18 cellular contexts compared by ENCODE assay signal in genomic region chr1:7409278-7409677, GRCh38.
DNase-seq lines count a peak whose midpoint lies in the region; ATAC-seq, FAIRE-seq and TF ChIP-seq lines count a peak whose summit lies in the region.
"Had no signal": no experiment of that assay in that cellular context is flagged by ENCODE, and none has a peak within 500 bp of the region (broad histone marks: within the 10 kb centered on the region; RNA-seq: fewer than 3 reads in every experiment).

No MANE protein-coding gene starts in this region.

- H2AFZ ChIP-seq in hepatocyte: no peak overlapping the region

- DNase-seq in A549 (ENCODE audit: low read depth in 1 of 2, low spot score in 1 of 2): no peak
- DNase-seq in H7: peak; percentile 25
- DNase-seq in hepatocyte (ENCODE audit: low spot score): peak; percentile 43
- peak; percentile 56 for DNase-seq in sigmoid colon
- DNase-seq in OCI-M1 (lab: John Stamatoyannopoulos, UW): no peak
- DNase-seq: activated CD4-positive, alpha-beta T cell treated with anti-CD3 and anti-CD28 coated beads for 1 hour; activated naive CD4-positive, alpha-beta T cell treated with anti-CD3 and anti-CD28 coated beads for 36 hours; glutamatergic neuron; KG1; NCI-H187; NCI-H2227 treated with DMSO at 0.1 percent for 48 hours; stimulated activated CD4-positive, alpha-beta T cell treated with anti-CD3 and anti-CD28 coated beads, Interleukin-4, amount 100 ng/mL, for 1 hour; T-helper 9 cell had no signal

- TF ChIP-seq RAD21 in A549 (conservative IDR thresholded peaks at IDR 0.05 in 1 of 2, IDR thresholded peaks at IDR 0.05 in 1 of 2): no peak

- H4K20me1 ChIP-seq in hepatocyte (ENCODE audit: insufficient read depth, poor library complexity, severe bottlenecking): no peaks in the 10 kb centered on the region

- H3K9me2 ChIP-seq in hepatocyte (replicated peaks; ENCODE audit: insufficient read depth): no peaks in the 10 kb centered on the region

- H3K4me1 ChIP-seq in A549 (peaks cover 9% of the 10 kb centered on the region; the same call in 1 of the 3 replicates), hepatocyte (ENCODE audit: insufficient read depth) (no peaks in the 10 kb centered on the region), sigmoid colon (no peaks in the 10 kb centered on the region)

- ATAC-seq in A549 (no peak), esophagus mucosa (no peak), GM18517 (IDR thresholded peaks at IDR 0.05; ENCODE audit: unreplicated experiment) (no peak)
- ATAC-seq: CD8-positive, alpha-beta T cell; Panc1 had no signal

- H3K36me3 ChIP-seq in H7 (replicated peaks; ENCODE audit: control insufficient read depth, insufficient read depth, low read length) (no peaks in the 10 kb centered on the region), hepatocyte (replicated peaks; ENCODE audit: insufficient read depth, low read depth) (no peaks in the 10 kb centered on the region), sigmoid colon (no peaks in the 10 kb centered on the region)

- peak overlapping the region; percentile 40 to 100; a peak in 5 of 6 replicates for H3K27ac ChIP-seq in A549
- H3K27ac ChIP-seq in hepatocyte: no peak overlapping the region
- no peak overlapping the region for H3K27ac ChIP-seq in sigmoid colon
- H3K27ac ChIP-seq: skin epidermis had no signal

- CTCF ChIA-PET in A549 (lab: Yijun Ruan, JAX): interaction anchor here (1.3 to 1.7 kb wide), 3 partner anchors 9 to 65 kb away, joined by 3 to 5 read pairs (median 4); no protein-coding TSS in a partner anchor

- POLR2A ChIA-PET in A549 (lab: Yijun Ruan, JAX): no interaction called here

- TF ChIP-seq POLR2A in A549 (IDR thresholded peaks at IDR 0.05; ENCODE audit: low read length): no peak
- TF ChIP-seq POLR2A in sigmoid colon (IDR thresholded peaks at IDR 0.05): no peak

- FAIRE-seq in A549 (lab: Jason Lieb, UNC): no peak

- no peak for TF ChIP-seq CTCF in A549 (IDR thresholded peaks at IDR 0.05)
- no peak for TF ChIP-seq CTCF in hepatocyte (IDR thresholded peaks at IDR 0.05; ENCODE audit: poor library complexity)
- no peak for TF ChIP-seq CTCF in sigmoid colon (IDR thresholded peaks at IDR 0.05)

- 98% methylated on average over 5 of the region's 8 CpGs for WGBS in A549 (ENCODE audit: missing lambda C conversion rate)
- WGBS in hepatocyte (ENCODE audit: low lambda C conversion rate, missing lambda C conversion rate): 89% methylated on average over 8 of the region's 8 CpGs
- WGBS in sigmoid colon, 2 donors: 52 to 81% methylated on average over 8 of the region's 8 CpGs

- intact Hi-C loops in sigmoid colon (cut with DNase I): no loop called here

- TF ChIP-seq EP300 in A549 (IDR thresholded peaks at IDR 0.05) (no peak), sigmoid colon (IDR thresholded peaks at IDR 0.05) (no peak)

- H3K4me2 ChIP-seq in A549 (no peak overlapping the region), hepatocyte (no peak overlapping the region)

- H3K9me3 ChIP-seq in A549: no peaks in the 10 kb centered on the region
- no peaks in the 10 kb centered on the region for H3K9me3 ChIP-seq in hepatocyte (ENCODE audit: low read depth)
- no peaks in the 10 kb centered on the region for H3K9me3 ChIP-seq in sigmoid colon

- H3K79me2 ChIP-seq in hepatocyte: no peaks in the 10 kb centered on the region

- no peak overlapping the region for H3K4me3 ChIP-seq in A549
- H3K4me3 ChIP-seq in H7 (ENCODE audit: insufficient read depth, low read depth, low read length): no peak overlapping the region
- H3K4me3 ChIP-seq in hepatocyte: no peak overlapping the region
- H3K4me3 ChIP-seq in sigmoid colon: no peak overlapping the region
- H3K4me3 ChIP-seq: skin epidermis had no signal

- H3K27me3 ChIP-seq in H7 (ENCODE audit: control insufficient read depth, insufficient read depth, low read length) (no peaks in the 10 kb centered on the region; the same call in 1 of the 2 replicates), hepatocyte (no peaks in the 10 kb centered on the region), sigmoid colon (no peaks in the 10 kb centered on the region)

TF ChIP-seq in A549, 52 proteins besides CTCF, POLR2A, EP300 and RAD21:
- TF ChIP-seq EHMT2 (IDR thresholded peaks at IDR 0.05; ENCODE audit: low read depth): no peak
- TF ChIP-seq NFE2L2 (conservative IDR thresholded peaks at IDR 0.05; ENCODE audit: low read length): no peak
- TF ChIP-seq ZSCAN20 (CRISPR knock-in tag; IDR thresholded peaks at IDR 0.05): no peak
- no peak for TF ChIP-seq FOSB (CRISPR knock-in tag; IDR thresholded peaks at IDR 0.05)
- no peak for TF ChIP-seq PBX3 (IDR thresholded peaks at IDR 0.05)
- TF ChIP-seq ESRRA (IDR thresholded peaks at IDR 0.05; ENCODE audit: borderline replicate concordance, low read length): no peak
- no peak for TF ChIP-seq CHD4 (IDR thresholded peaks at IDR 0.05; ENCODE audit: borderline replicate concordance)

Comparison
In these comparisons a context has a peak if more than half of its experiments do, and no peak if none do; other contexts are left out.
1. DNase-seq: peak in H7 (single experiment), hepatocyte (single experiment) and sigmoid colon (single experiment); none in A549 (0 of 2) and OCI-M1 (single experiment).
2. H3K27ac ChIP-seq: peak in A549 (2 of 2); none in hepatocyte (single experiment) and sigmoid colon (0 of 4).